Comparison of ENCODE assay signal across 16 cellular contexts in the genomic region with DNA sequence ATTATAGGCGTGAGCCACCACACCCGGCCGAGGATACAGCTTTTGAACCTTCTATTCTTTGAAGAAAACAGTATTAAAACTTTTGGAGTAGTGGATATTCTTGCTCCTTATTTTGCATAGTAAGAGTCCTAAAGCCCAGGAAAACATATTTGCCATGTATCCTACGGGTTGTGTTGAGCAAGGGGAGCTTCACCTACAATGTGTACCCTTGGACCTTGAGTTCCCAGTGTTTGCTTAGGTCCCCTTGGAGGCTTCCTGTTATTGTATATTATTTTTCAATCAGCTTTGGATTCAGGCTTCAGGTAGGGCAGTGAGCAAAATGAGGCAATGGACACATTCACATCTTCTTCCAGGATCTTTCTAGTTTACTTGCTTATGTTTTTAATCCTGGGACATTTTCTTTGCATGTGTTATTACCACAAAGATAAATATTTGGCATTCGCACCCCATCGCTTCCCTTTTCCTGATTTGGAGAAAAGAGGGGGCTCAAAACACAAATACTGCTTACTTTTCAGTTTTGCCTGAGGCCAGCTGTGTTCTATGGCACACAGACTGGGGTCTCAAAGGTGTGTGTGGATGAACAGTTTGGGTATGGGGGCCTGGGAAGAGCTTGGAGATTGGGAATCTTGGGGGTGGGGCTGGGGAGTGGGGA.
DNase-seq lines count a peak whose midpoint lies in the region; ATAC-seq and TF ChIP-seq lines count a peak whose summit lies in the region.
"Had no signal": no experiment of that assay in that cellular context is flagged by ENCODE, and none has a peak within 500 bp of the region (broad histone marks: within the 10 kb centered on the region; RNA-seq: fewer than 3 reads in every experiment).

No MANE protein-coding gene starts in this region.

- H3K36me3 ChIP-seq in PC-3 (ENCODE audit: low read depth, low read length) = peaks cover 17% of the 10 kb centered on the region
- no peaks in the 10 kb centered on the region for H3K36me3 ChIP-seq in duodenal mucosa (ENCODE audit: control insufficient read depth in 1 of 2, insufficient read depth in 2 of 2, low read length in 2 of 2)
- peaks cover 0 to 4% (median 0%) of the 10 kb centered on the region in 4 donors for H3K36me3 ChIP-seq in upper lobe of left lung
- H3K36me3 ChIP-seq: ovary had no signal

- 83 to 86% methylated on average over 6 of the region's 6 CpGs for WGBS in upper lobe of left lung, 2 donors

- peaks cover 88% of the 10 kb centered on the region for H3K79me2 ChIP-seq in PC-3 (ENCODE audit: low read length)

- H3K4me2 ChIP-seq in PC-3 (ENCODE audit: low read length) = no peak overlapping the region

- H3K27ac Mint-ChIP-seq in nephron = peak overlapping the region; percentile 40 to 78 (median 60)

- H4K20me1 ChIP-seq in PC-3 (ENCODE audit: low read length) = no peaks in the 10 kb centered on the region

- no peaks in the 10 kb centered on the region for H3K9me2 ChIP-seq in PC-3 (replicated peaks; ENCODE audit: low read length)

- TF ChIP-seq EP300 in upper lobe of left lung (IDR thresholded peaks at IDR 0.05) = no peak

- H3K9me3 Mint-ChIP-seq in nephron = no peaks in the 10 kb centered on the region

- peaks cover 54% of the 10 kb centered on the region for H3K4me1 Mint-ChIP-seq in nephron

- peaks cover 54% of the 10 kb centered on the region for H3K36me3 Mint-ChIP-seq in nephron (ENCODE audit: low read depth)

- H3K27ac ChIP-seq in PC-3 (ENCODE audit: low read length) (peak overlapping the region; percentile 81; the same call in 1 of the 2 replicates), duodenal mucosa (ENCODE audit: low read depth, low read length) (peak overlapping the region; percentile 17), upper lobe of left lung (peak overlapping the region in 3 of 4 donors; percentile 82 to 84 (median 83))

- intact Hi-C loops in PC-3 (cut with micrococcal nuclease) = no loop called here
- intact Hi-C loops in head of caudate nucleus (cut with DNase I) = no loop called here

- no peaks in the 10 kb centered on the region for H3K27me3 Mint-ChIP-seq in nephron (ENCODE audit: low read depth)

- H3F3A ChIP-seq in PC-3 (ENCODE audit: low read length, unreplicated experiment) = peaks cover 6% of the 10 kb centered on the region

- H3K4me1 ChIP-seq in PC-3 (ENCODE audit: insufficient read depth, low read length) (peaks cover 66% of the 10 kb centered on the region), duodenal mucosa (ENCODE audit: control insufficient read depth in 1 of 2, insufficient read depth in 2 of 2, low read length in 2 of 2) (peaks cover 13 to 57% of the 10 kb centered on the region in 2 donors), upper lobe of left lung (peaks cover 58 to 84% (median 78%) of the 10 kb centered on the region in 4 donors)

- H3K27me3 ChIP-seq in PC-3 (ENCODE audit: low read length) (no peaks in the 10 kb centered on the region), duodenal mucosa (ENCODE audit: control insufficient read depth in 1 of 2, insufficient read depth in 2 of 2, low read length in 2 of 2) (no peaks in the 10 kb centered on the region), upper lobe of left lung (no peaks in the 10 kb centered on the region)
- H3K27me3 ChIP-seq: ovary had no signal

- H3K9ac ChIP-seq in PC-3 (ENCODE audit: low read length) (no peak overlapping the region), duodenal mucosa (ENCODE audit: low read depth in 1 of 2, low read length in 2 of 2) (no peak overlapping the region)

- POLR2A ChIA-PET in PC-3 (lab: Charles Lee; ENCODE audit: unreplicated experiment) = no interaction called here

- no peak overlapping the region for H3K4me3 Mint-ChIP-seq in nephron

- no TSS peak for BruUV-seq in PC-3 (replicated peaks; lab: Mats Ljungman, UMichigan)

- TF ChIP-seq POLR2A in upper lobe of left lung (IDR thresholded peaks at IDR 0.05) = no peak
- TF ChIP-seq POLR2A in GM18505 (IDR thresholded peaks at IDR 0.05; ENCODE audit: borderline replicate concordance, extremely low read depth, insufficient read depth, insufficient read length) = no peak

- H2AFZ ChIP-seq in PC-3 (ENCODE audit: low read length) = no peak overlapping the region

- H3K9me3 ChIP-seq in PC-3 (ENCODE audit: low read length) (no peaks in the 10 kb centered on the region), duodenal mucosa (ENCODE audit: control insufficient read depth in 1 of 2, low read length in 2 of 2) (no peaks in the 10 kb centered on the region), upper lobe of left lung (no peaks in the 10 kb centered on the region)
- H3K9me3 ChIP-seq: ovary had no signal

- no peak for ATAC-seq in PC-3
- no peak for ATAC-seq in upper lobe of left lung (ENCODE audit: low FRiP score in 2 of 2)
- no peak for ATAC-seq in HG03469 (IDR thresholded peaks at IDR 0.05; ENCODE audit: unreplicated experiment)
- ATAC-seq in GM18505 (IDR thresholded peaks at IDR 0.05; ENCODE audit: unreplicated experiment) = no peak

- CTCF ChIA-PET in PC-3 (lab: Charles Lee) = no interaction called here

- DNase-seq in PC-3 (no peak), upper lobe of left lung (no peak), head of caudate nucleus (no peak)
- DNase-seq: activated CD4-positive, alpha-beta T cell treated with anti-CD3 and anti-CD28 coated beads, Interleukin-2, amount 50 U/mL, for 4 hours; activated T-cell treated with anti-CD3 and anti-CD28 coated beads, Interleukin-2, amount 50 U/mL, for 48 hours; DMS79; islet precursor cell; midbrain; NCI-H1694 treated with DMSO at 0.1 percent for 48 hours; NCI-H510A; ovary; stimulated activated naive CD4-positive, alpha-beta T cell had no signal

- H3K4me3 ChIP-seq in PC-3 (ENCODE audit: low read length) = no peak overlapping the region
- H3K4me3 ChIP-seq in duodenal mucosa (ENCODE audit: low read depth in 1 of 2, low read length in 2 of 2) = no peak overlapping the region
- H3K4me3 ChIP-seq in upper lobe of left lung = no peak overlapping the region
- H3K4me3 ChIP-seq: ovary had no signal

- TF ChIP-seq CTCF in PC-3 (conservative IDR thresholded peaks at IDR 0.05; ENCODE audit: low read depth, low read length) = no peak
- TF ChIP-seq CTCF in nephron (IDR thresholded peaks at IDR 0.05; ENCODE audit: unreplicated experiment in 3 of 3) = no peak
- no peak for TF ChIP-seq CTCF in upper lobe of left lung (IDR thresholded peaks at IDR 0.05)

Comparison
In these comparisons a context has a peak if more than half of its experiments do, and no peak if none do; other contexts are left out.
1. H3K27ac ChIP-seq: peak in every context shown above with its lines; median percentile 83 in upper lobe of left lung; 81 in PC-3; 17 in duodenal mucosa.